ENCODE assay signal across 12 cellular contexts in the genomic region with DNA sequence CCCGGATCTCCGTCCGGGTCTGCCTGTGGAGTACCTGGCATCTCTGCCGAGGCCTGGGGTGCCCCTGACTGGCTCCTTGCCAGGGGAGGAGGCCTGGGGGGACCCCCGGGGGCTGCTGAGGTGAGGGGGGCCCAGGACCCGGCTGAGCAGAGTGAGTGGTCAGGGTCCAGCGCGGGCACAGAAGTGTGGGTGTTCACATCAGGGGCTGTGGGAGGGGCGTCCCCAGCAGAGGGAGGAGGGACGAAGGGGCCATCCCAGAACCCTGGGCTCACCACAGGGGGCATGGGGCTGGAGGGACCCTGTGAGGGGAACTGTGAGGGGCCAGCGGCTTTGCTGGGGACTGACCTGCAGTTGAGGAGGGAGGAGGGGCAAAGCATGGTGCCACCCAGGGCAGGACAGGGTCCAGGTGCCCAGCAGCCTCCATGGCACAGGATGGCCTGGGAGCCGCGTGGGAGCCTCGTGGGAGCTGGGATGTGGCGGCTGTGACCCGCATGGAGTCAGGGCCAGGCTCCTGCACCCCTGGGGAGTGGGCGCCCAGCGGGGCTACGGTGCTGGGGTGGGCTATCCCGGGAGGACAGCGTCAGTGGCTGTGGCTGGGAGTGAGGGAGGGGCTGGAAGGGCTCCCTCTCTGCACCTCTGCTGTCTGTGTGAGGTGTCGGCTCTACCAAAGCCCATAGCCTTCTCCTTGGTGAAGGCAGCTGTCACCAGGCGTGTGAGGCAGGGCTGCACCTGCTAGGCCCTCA.
"Had no signal": no experiment of that assay in that cellular context is flagged by ENCODE, and none has a peak within 500 bp of the region (broad histone marks: within the 10 kb centered on the region; RNA-seq: fewer than 3 reads in every experiment).

No MANE protein-coding gene starts in this region.

- H3K27ac ChIP-seq: psoas muscle, stomach, thoracic aorta had no signal

- ATAC-seq: activated CD8-positive, alpha-beta memory T cell treated with anti-CD3 and anti-CD28 coated beads, Interleukin-2, amount 10 ng/mL, durations not matched to agents 7 days and 5 days; activated T-cell treated with anti-CD3 and anti-CD28 coated beads, Interleukin-2, amount 50 U/mL, for 72 hours; natural killer cell treated with Interleukin-12 subunit alpha and Interleukin-12 subunit beta and Interleukin-15 and Interleukin-18, amount 100 ng/mL, for 72 hours; psoas muscle; SK-N-SH treated with all-trans-retinoic acid at 6 μM for 48 hours had no signal

- DNase-seq: activated CD4-positive, alpha-beta T cell treated with anti-CD3 and anti-CD28 coated beads, Interleukin-2, amount 50 U/mL, for 48 hours; activated CD8-positive, alpha-beta memory T cell treated with anti-CD3 and anti-CD28 coated beads, Interleukin-2, amount 10 ng/mL, durations not matched to agents 7 days and 5 days; activated T-cell treated with anti-CD3 and anti-CD28 coated beads, Interleukin-2, amount 50 U/mL, for 72 hours; hypothalamus; stimulated activated CD4-positive, alpha-beta T cell treated with anti-CD3 and anti-CD28 coated beads, Interleukin-4, amount 100 ng/mL, for 1 hour; stimulated activated CD8-positive, alpha-beta memory T cell treated with anti-CD3 and anti-CD28 coated beads, Interleukin-4, amount 100 ng/mL, for 48 hours; stomach had no signal

- H3K4me3 ChIP-seq: psoas muscle, stomach, thoracic aorta had no signal

- FAIRE-seq: urothelium cell line had no signal

- H3K9me3 ChIP-seq: psoas muscle, stomach, thoracic aorta had no signal

- H3K36me3 ChIP-seq: stomach, thoracic aorta had no signal
